ENCODE assay signal across 10 cellular contexts in genomic region chr20:4962257-4962855, GRCh38. TPM values are rescaled to one million over a fixed set of nuclear protein-coding genes. Genes with fewer than 3 reads are reported as not detected.
A peak's percentile ranks its signal among the peaks of the same experiment; 100 is the strongest.
DNase-seq lines count a peak whose midpoint lies in the region; ATAC-seq and TF ChIP-seq lines count a peak whose summit lies in the region.
"Had no signal": no experiment of that assay in that cellular context is flagged by ENCODE, and none has a peak within 500 bp of the region (broad histone marks: within the 10 kb centered on the region; RNA-seq: fewer than 3 reads in every experiment).

No MANE protein-coding gene starts in this region.

- no peak for TF ChIP-seq CTCF in NB4 (IDR thresholded peaks at IDR 0.05; ENCODE audit: low read depth, low read length)
- no peak for TF ChIP-seq CTCF in nephron progenitor cell (IDR thresholded peaks at IDR 0.05)
- no peak for TF ChIP-seq CTCF in WERI-Rb-1 (IDR thresholded peaks at IDR 0.05; ENCODE audit: low read depth, low read length)

- ATAC-seq in naive B cell (ENCODE audit: low read depth in 2 of 2) (peak in 1 of 2 donors; percentile 38), GM18511 (IDR thresholded peaks at IDR 0.05; ENCODE audit: unreplicated experiment) (no peak), HG03354 (IDR thresholded peaks at IDR 0.05; ENCODE audit: poor library complexity, severe bottlenecking, unreplicated experiment) (no peak)
- ATAC-seq: Panc1 had no signal

- peaks cover 9 to 41% (median 22%) of the 10 kb centered on the region in 11 experiments; a peak in 20 of 22 replicates for H3K36me3 ChIP-seq in BLaER1 treated with 17β-estradiol and CSF1 and Interleukin-3, amounts not matched to agents 10 nM and 100 nM
- H3K36me3 ChIP-seq in WERI-Rb-1 = peaks cover under 1% of the 10 kb centered on the region; the same call in 1 of the 2 replicates

- H3K4me3 ChIP-seq in BLaER1 treated with 17β-estradiol and CSF1 and Interleukin-3, amounts not matched to agents 10 nM and 100 nM = no peak overlapping the region
- H3K4me3 ChIP-seq in NB4 (ENCODE audit: low read depth, low read length) (peak overlapping the region; percentile 27), WERI-Rb-1 (ENCODE audit: low read depth, low read length) (no peak overlapping the region)

- H3K27ac Mint-ChIP-seq in naive B cell = peak overlapping the region in 5 of 6 donors; percentile 56 to 93 (median 72)
- no peak overlapping the region for H3K27ac Mint-ChIP-seq in nephron progenitor cell

- H4K20me1 ChIP-seq in BLaER1 treated with 17β-estradiol and CSF1 and Interleukin-3, amounts not matched to agents 10 nM and 100 nM = peaks cover 0 to 91% (median 9%) of the 10 kb centered on the region in 11 experiments; a peak in 12 of 22 replicates

- peak; percentile 84 for DNase-seq in NB4 (ENCODE audit: low read depth)
- peak; percentile 7 for DNase-seq in activated effector memory CD4-positive, alpha-beta T cell treated with Interleukin-2 at 50 U/mL for 16 hours
- no peak for DNase-seq in naive B cell
- DNase-seq in nephron progenitor cell = no peak
- no peak for DNase-seq in WERI-Rb-1

- peak overlapping the region in 7 of 11 experiments; percentile 37 to 62 (median 53); a peak in 11 of 22 replicates for H3K27ac ChIP-seq in BLaER1 treated with 17β-estradiol and CSF1 and Interleukin-3, amounts not matched to agents 10 nM and 100 nM
- H3K27ac ChIP-seq in WERI-Rb-1 = no peak overlapping the region
- H3K27ac ChIP-seq: KMS-11 had no signal

- no peak overlapping the region; a peak in 1 of 22 replicates for H3K9ac ChIP-seq in BLaER1 treated with 17β-estradiol and CSF1 and Interleukin-3, amounts not matched to agents 10 nM and 100 nM
- H3K9ac ChIP-seq: KMS-11 had no signal

- TF ChIP-seq POLR2A in NB4 (IDR thresholded peaks at IDR 0.05; ENCODE audit: extremely low read depth, insufficient read length) = no peak

- H3K9me3 Mint-ChIP-seq in naive B cell (no peaks in the 10 kb centered on the region), nephron progenitor cell (no peaks in the 10 kb centered on the region)

- H3K4me2 ChIP-seq in BLaER1 treated with 17β-estradiol and CSF1 and Interleukin-3, amounts not matched to agents 10 nM and 100 nM = peak overlapping the region in 9 of 11 experiments; percentile 12 to 67 (median 53); a peak in 16 of 22 replicates
- H3K4me2 ChIP-seq: KMS-11 had no signal

- peak overlapping the region in 1 of 8 donors; percentile 0 for H3K4me3 Mint-ChIP-seq in naive B cell
- H3K4me3 Mint-ChIP-seq in nephron progenitor cell = no peak overlapping the region

- H3K4me1 Mint-ChIP-seq in naive B cell (peaks cover 16 to 32% (median 18%) of the 10 kb centered on the region in 3 donors), nephron progenitor cell (peaks cover 13% of the 10 kb centered on the region)

- H3K4me1 ChIP-seq in BLaER1 treated with 17β-estradiol and CSF1 and Interleukin-3, amounts not matched to agents 10 nM and 100 nM = peaks cover 0 to 50% (median 22%) of the 10 kb centered on the region in 10 experiments; a peak in 17 of 20 replicates

- no peaks in the 10 kb centered on the region for H3K27me3 Mint-ChIP-seq in naive B cell
- H3K27me3 Mint-ChIP-seq in nephron progenitor cell (ENCODE audit: low read depth, poor library complexity) = peaks cover 3% of the 10 kb centered on the region

- no peaks in the 10 kb centered on the region for H3K27me3 ChIP-seq in BLaER1 treated with 17β-estradiol and CSF1 and Interleukin-3, amounts not matched to agents 10 nM and 100 nM
- H3K27me3 ChIP-seq in WERI-Rb-1 (ENCODE audit: insufficient read depth, low read depth, severe bottlenecking) = no peaks in the 10 kb centered on the region

- H3K36me3 Mint-ChIP-seq in naive B cell (peaks cover under 1 to 9% of the 10 kb centered on the region in 2 donors), nephron progenitor cell (ENCODE audit: low read depth) (no peaks in the 10 kb centered on the region)

- peaks cover 0 to 3% (median 0%) of the 10 kb centered on the region in 11 experiments; a peak in 1 of 22 replicates for H3K9me3 ChIP-seq in BLaER1 treated with 17β-estradiol and CSF1 and Interleukin-3, amounts not matched to agents 10 nM and 100 nM (replicated peaks in 1 of 11)
- no peaks in the 10 kb centered on the region for H3K9me3 ChIP-seq in WERI-Rb-1 (ENCODE audit: severe bottlenecking)

RNA-seq across cellular contexts. Expression of gene SLC23A2, which starts 39.0 kb away (rescaled TPM):
- 10 to 100 TPM in 2 of 6 donors, 1 to 10 TPM in 4; 5.0 to 10.8 (median 7.1) TPM for polyA plus RNA-seq in naive B cell (ENCODE audit: low read depth in 6 of 6)

Comparison
In these comparisons a context has a peak if more than half of its experiments do, and no peak if none do; other contexts are left out.
1. DNase-seq: peak in NB4 (single experiment) and activated effector memory CD4-positive, alpha-beta T cell treated with Interleukin-2 at 50 U/mL for 16 hours (single experiment); none in naive B cell (single experiment), nephron progenitor cell (single experiment) and WERI-Rb-1 (single experiment).